Comparison of ENCODE assay signal across 8 cellular contexts in genomic region chr19:4124638-4125037, GRCh38. TPM values are rescaled to one million over a fixed set of nuclear protein-coding genes. Genes with fewer than 3 reads are reported as not detected.
DNase-seq lines count a peak whose midpoint lies in the region; ATAC-seq, FAIRE-seq and TF ChIP-seq lines count a peak whose summit lies in the region.

No MANE protein-coding gene starts in this region.

- H3K9me3 ChIP-seq in keratinocyte (ENCODE audit: control insufficient read depth, low read depth, low read length), result no peaks in the 10 kb centered on the region
- no peaks in the 10 kb centered on the region for H3K9me3 ChIP-seq in thymus (ENCODE audit: control insufficient read depth)

- H3K4me1 Mint-ChIP-seq in activated T-cell treated with anti-CD3 and anti-CD28 coated beads, Interleukin-2, amount 50 U/mL, for 24 hours (ENCODE audit: low read depth), result peaks cover 23% of the 10 kb centered on the region
- peaks cover 22% of the 10 kb centered on the region for H3K4me1 Mint-ChIP-seq in activated T-cell treated with anti-CD3 and anti-CD28 coated beads, Interleukin-2, amount 50 U/mL, for 72 hours (ENCODE audit: low read depth)

- peaks cover 32% of the 10 kb centered on the region for H3K79me2 ChIP-seq in keratinocyte (ENCODE audit: control insufficient read depth, insufficient read depth, low read length)

- H3K27ac ChIP-seq in keratinocyte (ENCODE audit: control insufficient read depth, insufficient read depth, low read length) (no peak overlapping the region), thymus (ENCODE audit: low read depth) (no peak overlapping the region)

- peaks cover 15% of the 10 kb centered on the region for H3K36me3 Mint-ChIP-seq in activated T-cell treated with anti-CD3 and anti-CD28 coated beads, Interleukin-2, amount 50 U/mL, for 24 hours (ENCODE audit: low read depth)
- peaks cover under 1 to 2% of the 10 kb centered on the region in 2 donors for H3K36me3 Mint-ChIP-seq in activated T-cell treated with anti-CD3 and anti-CD28 coated beads, Interleukin-2, amount 50 U/mL, for 72 hours (ENCODE audit: insufficient read depth in 2 of 2)

- H3K4me3 Mint-ChIP-seq in activated T-cell treated with anti-CD3 and anti-CD28 coated beads, Interleukin-2, amount 50 U/mL, for 24 hours, result peak overlapping the region; percentile 76
- peak overlapping the region; percentile 55 to 85 for H3K4me3 Mint-ChIP-seq in activated T-cell treated with anti-CD3 and anti-CD28 coated beads, Interleukin-2, amount 50 U/mL, for 72 hours

- FAIRE-seq in keratinocyte (lab: Jason Lieb, UNC), result no peak

- no peak for TF ChIP-seq CTCF in keratinocyte (optimal IDR thresholded peaks at IDR 0.05 in 1 of 3, IDR thresholded peaks at IDR 0.05 in 1 of 3, conservative IDR thresholded peaks at IDR 0.05 in 1 of 3; ENCODE audit: extremely low read depth in 1 of 3, insufficient read depth in 2 of 3, low read length in 3 of 3)

- H3K36me3 ChIP-seq in keratinocyte (ENCODE audit: control insufficient read depth in 2 of 2, extremely low read depth in 1 of 2, insufficient read depth in 2 of 2, low read length in 2 of 2), result peaks cover under 1 to 3% of the 10 kb centered on the region in 2 experiments
- H3K36me3 ChIP-seq in thymus (ENCODE audit: control insufficient read depth, insufficient read depth), result peaks cover 16% of the 10 kb centered on the region

- no peaks in the 10 kb centered on the region for H3K9me1 ChIP-seq in keratinocyte (ENCODE audit: control insufficient read depth, extremely low read depth, insufficient read depth, low read length)

- H3K27me3 Mint-ChIP-seq in activated T-cell treated with anti-CD3 and anti-CD28 coated beads, Interleukin-2, amount 50 U/mL, for 24 hours, result no peaks in the 10 kb centered on the region
- H3K27me3 Mint-ChIP-seq in activated T-cell treated with anti-CD3 and anti-CD28 coated beads, Interleukin-2, amount 50 U/mL, for 72 hours (ENCODE audit: low read depth), result no peaks in the 10 kb centered on the region

- H3K27ac Mint-ChIP-seq in activated T-cell treated with anti-CD3 and anti-CD28 coated beads, Interleukin-2, amount 50 U/mL, for 24 hours, result peak overlapping the region; percentile 69
- peak overlapping the region; percentile 18 for H3K27ac Mint-ChIP-seq in activated T-cell treated with anti-CD3 and anti-CD28 coated beads, Interleukin-2, amount 50 U/mL, for 72 hours

- 72% methylated on average over 8 of the region's 8 CpGs for WGBS in thymus

- no peaks in the 10 kb centered on the region for H3K27me3 ChIP-seq in keratinocyte (ENCODE audit: control insufficient read depth, extremely low read depth, insufficient read depth, low read length)
- no peaks in the 10 kb centered on the region for H3K27me3 ChIP-seq in thymus (ENCODE audit: control insufficient read depth, insufficient read depth)

- no peak for DNase-seq in activated T-cell treated with anti-CD3 and anti-CD28 coated beads, Interleukin-2, amount 50 U/mL, for 24 hours
- no peak for DNase-seq in activated T-cell treated with anti-CD3 and anti-CD28 coated beads for 4 hours
- DNase-seq in activated T-cell treated with anti-CD3 and anti-CD28 coated beads, Interleukin-2, amount 50 U/mL, for 72 hours, result no peak
- no peak for DNase-seq in keratinocyte (ENCODE audit: low read depth, low spot score)
- no peak for DNase-seq in NCI-H2029 treated with DMSO at 0.1 percent for 48 hours (lab: John Stamatoyannopoulos, UW)
- no peak for DNase-seq in DMS153 (lab: John Stamatoyannopoulos, UW)
- no peak for DNase-seq in iPS-NIHi7 (ENCODE audit: extremely low spot score)

- peak overlapping the region; percentile 43 for H2AFZ ChIP-seq in keratinocyte (ENCODE audit: control insufficient read depth, low read length)

- H3K4me3 ChIP-seq in keratinocyte (ENCODE audit: control insufficient read depth in 2 of 3, extremely low read depth in 1 of 3, insufficient read depth in 2 of 3, low read depth in 1 of 3, low read length in 3 of 3), result peak overlapping the region; percentile 65 to 97 (median 84)
- H3K4me3 ChIP-seq in thymus (ENCODE audit: low read length), result peak overlapping the region; percentile 97

- no peaks in the 10 kb centered on the region for H4K20me1 ChIP-seq in keratinocyte (ENCODE audit: control insufficient read depth, extremely low read depth, insufficient read depth, low read length)

- ATAC-seq in activated T-cell treated with anti-CD3 and anti-CD28 coated beads, Interleukin-2, amount 50 U/mL, for 72 hours (replicated peaks in 1 of 2), result no peak

- peak overlapping the region; percentile 89 for H3K9ac ChIP-seq in keratinocyte (ENCODE audit: control insufficient read depth, extremely low read depth, insufficient read depth, low read length)

- H3K4me2 ChIP-seq in keratinocyte (ENCODE audit: control insufficient read depth, extremely low read depth, insufficient read depth, low read depth, low read length), result peak overlapping the region; percentile 97

- peaks cover 13% of the 10 kb centered on the region for H3K4me1 ChIP-seq in keratinocyte (ENCODE audit: control insufficient read depth, extremely low read depth, insufficient read depth, low read length)
- H3K4me1 ChIP-seq in thymus (ENCODE audit: control insufficient read depth, insufficient read depth, low read length), result peaks cover 13% of the 10 kb centered on the region

- no peaks in the 10 kb centered on the region for H3K9me3 Mint-ChIP-seq in activated T-cell treated with anti-CD3 and anti-CD28 coated beads, Interleukin-2, amount 50 U/mL, for 24 hours
- H3K9me3 Mint-ChIP-seq in activated T-cell treated with anti-CD3 and anti-CD28 coated beads, Interleukin-2, amount 50 U/mL, for 72 hours, result no peaks in the 10 kb centered on the region

- dilution Hi-C loops in keratinocyte (cut with MboI; ENCODE audit: extremely low pct_ligation_motif_present, low sequenced_read_pairs), result no loop called here

RNA-seq across cellular contexts. Expression of gene MAP2K2, which starts 0.7 kb away (rescaled TPM):
- total RNA-seq in activated T-cell treated with anti-CD3 and anti-CD28 coated beads, Interleukin-2, amount 50 U/mL, for 72 hours, result 100 to 1,000 TPM; 144 to 157 TPM
- polyA plus RNA-seq in keratinocyte, result 61.8 to 97.9 TPM (median 89.5 TPM) in 3 replicates
- polyA plus RNA-seq in keratinocyte (2011; ENCODE audit: low read depth), result 95.5 TPM
- 64.6 and 162 TPM in 2 replicates for polyA plus RNA-seq in keratinocyte (2011; cell fraction: cytosol; rRNA removed)
- 70.6 and 94.2 TPM in 2 replicates for polyA plus RNA-seq in keratinocyte (2011; cell fraction: nucleus; rRNA removed)
- 109 and 148 TPM in 2 replicates for polyA plus RNA-seq in keratinocyte (2012; ENCODE audit: low replicate concordance)
- polyA minus RNA-seq in keratinocyte, result 51.0 to 105 TPM (median 66.6 TPM) in 3 replicates
- 207 TPM for polyA minus RNA-seq in keratinocyte (2011; cell fraction: cytosol; rRNA and poly(A)+ RNA removed)
- 50.3 and 50.5 TPM in 2 replicates for polyA minus RNA-seq in keratinocyte (2011; cell fraction: nucleus; rRNA and poly(A)+ RNA removed)
- 144 TPM for polyA plus RNA-seq in thymus

RNA-seq across cellular contexts. Expression of gene CREB3L3, which starts 28.8 kb away (rescaled TPM):
- under 1 TPM in 1 of 2 donors, not detected in 1; 0.10 TPM for total RNA-seq in activated T-cell treated with anti-CD3 and anti-CD28 coated beads, Interleukin-2, amount 50 U/mL, for 72 hours
- not detected in 3 replicates for polyA plus RNA-seq in keratinocyte
- not detected for polyA plus RNA-seq in keratinocyte (2011; ENCODE audit: low read depth)
- polyA plus RNA-seq in keratinocyte (2011; cell fraction: cytosol; rRNA removed), result not detected in 2 replicates
- polyA plus RNA-seq in keratinocyte (2011; cell fraction: nucleus; rRNA removed), result not detected in 2 replicates
- polyA plus RNA-seq in keratinocyte (2012; ENCODE audit: low replicate concordance), result not detected in 2 replicates
- polyA minus RNA-seq in keratinocyte, result not detected in 3 replicates
- not detected for polyA minus RNA-seq in keratinocyte (2011; cell fraction: cytosol; rRNA and poly(A)+ RNA removed)
- polyA minus RNA-seq in keratinocyte (2011; cell fraction: nucleus; rRNA and poly(A)+ RNA removed), result not detected in 2 replicates
- 2.0 TPM for polyA plus RNA-seq in thymus

RNA-seq across cellular contexts. Expression of gene SIRT6, which starts 57.7 kb away (rescaled TPM):
- 10 to 100 TPM; 44.1 to 45.9 TPM for total RNA-seq in activated T-cell treated with anti-CD3 and anti-CD28 coated beads, Interleukin-2, amount 50 U/mL, for 72 hours
- 14.6 to 28.6 TPM (median 17.4 TPM) in 3 replicates for polyA plus RNA-seq in keratinocyte
- 6.8 TPM for polyA plus RNA-seq in keratinocyte (2011; ENCODE audit: low read depth)
- polyA plus RNA-seq in keratinocyte (2011; cell fraction: cytosol; rRNA removed), result 8.0 and 18.5 TPM in 2 replicates
- polyA plus RNA-seq in keratinocyte (2011; cell fraction: nucleus; rRNA removed), result 34.3 and 34.7 TPM in 2 replicates
- polyA plus RNA-seq in keratinocyte (2012; ENCODE audit: low replicate concordance), result 20.6 and 21.8 TPM in 2 replicates
- 8.1 to 12.9 TPM (median 9.1 TPM) in 3 replicates for polyA minus RNA-seq in keratinocyte
- 37.6 TPM for polyA minus RNA-seq in keratinocyte (2011; cell fraction: cytosol; rRNA and poly(A)+ RNA removed)
- polyA minus RNA-seq in keratinocyte (2011; cell fraction: nucleus; rRNA and poly(A)+ RNA removed), result 15.7 and 16.6 TPM in 2 replicates
- 30.0 TPM for polyA plus RNA-seq in thymus

RNA-seq across cellular contexts. Expression of gene ANKRD24, which starts 57.9 kb away (rescaled TPM):
- 1 to 10 TPM; 2.8 to 4.1 TPM for total RNA-seq in activated T-cell treated with anti-CD3 and anti-CD28 coated beads, Interleukin-2, amount 50 U/mL, for 72 hours
- polyA plus RNA-seq in keratinocyte (0.02 to 0.15 TPM (median 0.07 TPM) in 3 replicates), thymus (4.8 TPM)
- polyA plus RNA-seq in keratinocyte (2011; ENCODE audit: low read depth), result 0.09 TPM
- 0.02 and 0.25 TPM in 2 replicates for polyA plus RNA-seq in keratinocyte (2011; cell fraction: cytosol; rRNA removed)
- 0.35 and 0.36 TPM in 2 replicates for polyA plus RNA-seq in keratinocyte (2011; cell fraction: nucleus; rRNA removed)
- polyA plus RNA-seq in keratinocyte (2012; ENCODE audit: low replicate concordance), result 0.04 and 0.10 TPM in 2 replicates
- polyA minus RNA-seq in keratinocyte, result not detected in 3 replicates
- polyA minus RNA-seq in keratinocyte (2011; cell fraction: cytosol; rRNA and poly(A)+ RNA removed), result not detected
- not detected in 2 replicates for polyA minus RNA-seq in keratinocyte (2011; cell fraction: nucleus; rRNA and poly(A)+ RNA removed)

RNA-seq across cellular contexts. Expression of gene ZBTB7A, which starts 57.9 kb away (rescaled TPM):
- total RNA-seq in activated T-cell treated with anti-CD3 and anti-CD28 coated beads, Interleukin-2, amount 50 U/mL, for 72 hours, result 10 to 100 TPM; 29.9 to 39.6 TPM
- polyA plus RNA-seq in keratinocyte (3.7 to 9.8 TPM (median 7.2 TPM) in 3 replicates), thymus (9.4 TPM)
- 18.6 TPM for polyA plus RNA-seq in keratinocyte (2011; ENCODE audit: low read depth)
- 4.8 and 14.2 TPM in 2 replicates for polyA plus RNA-seq in keratinocyte (2011; cell fraction: cytosol; rRNA removed)
- 15.6 and 25.3 TPM in 2 replicates for polyA plus RNA-seq in keratinocyte (2011; cell fraction: nucleus; rRNA removed)
- 23.6 and 24.7 TPM in 2 replicates for polyA plus RNA-seq in keratinocyte (2012; ENCODE audit: low replicate concordance)
- 5.2 to 12.8 TPM (median 7.7 TPM) in 3 replicates for polyA minus RNA-seq in keratinocyte
- 60.4 TPM for polyA minus RNA-seq in keratinocyte (2011; cell fraction: cytosol; rRNA and poly(A)+ RNA removed)
- 35.8 and 46.1 TPM in 2 replicates for polyA minus RNA-seq in keratinocyte (2011; cell fraction: nucleus; rRNA and poly(A)+ RNA removed)
